Comparison of ENCODE assay signal across 8 cellular contexts in genomic region chr15:89358755-89359439, GRCh38. TPM values are rescaled to one million over a fixed set of nuclear protein-coding genes. Genes with fewer than 3 reads are reported as not detected.
DNase-seq lines count a peak whose midpoint lies in the region; ATAC-seq, FAIRE-seq and TF ChIP-seq lines count a peak whose summit lies in the region.

No MANE protein-coding gene starts in this region.

- H3K27ac ChIP-seq in brain microvascular endothelial cell (no peak overlapping the region), iPS-20b (ENCODE audit: low read length) (no peak overlapping the region), spleen (no peak overlapping the region)

- FAIRE-seq in GM18507 (lab: Jason Lieb, UNC): peak; percentile 90

- peak; percentile 49 for DNase-seq in A172 (ENCODE audit: low spot score)
- DNase-seq in GM18507 (ENCODE audit: extremely low spot score, insufficient read length, low read depth): peak; percentile 82
- peak; percentile 56 for DNase-seq in NCI-H2081 treated with DMSO at 0.1 percent for 48 hours (lab: John Stamatoyannopoulos, UW)
- DNase-seq in UCSD-AML1 (lab: John Stamatoyannopoulos, UW; ENCODE audit: unreplicated experiment): peak; percentile 84
- DNase-seq in brain microvascular endothelial cell: peak; percentile 29
- peak; percentile 97 for DNase-seq in spleen

- H3K9me3 ChIP-seq in iPS-20b (ENCODE audit: insufficient read depth, low read depth, low read length): no peaks in the 10 kb centered on the region
- H3K9me3 ChIP-seq in spleen: no peaks in the 10 kb centered on the region

- 3 to 7% (median 5%) methylated on average over 41 to 68 of the region's 68 CpGs for WGBS in spleen, 5 donors

- TF ChIP-seq CTCF in brain microvascular endothelial cell (IDR thresholded peaks at IDR 0.05; ENCODE audit: low read depth, low read length, missing control alignments) (peak; percentile 82), spleen (IDR thresholded peaks at IDR 0.05 in 8 of 11, conservative IDR thresholded peaks at IDR 0.05 in 3 of 11) (peak; percentile 72 to 100 (median 99))

- H3K4me3 ChIP-seq in brain microvascular endothelial cell (ENCODE audit: low read depth, low read length): peak overlapping the region; percentile 49
- H3K4me3 ChIP-seq in iPS-20b (ENCODE audit: low read length): peak overlapping the region; percentile 63; the same call in 1 of the 2 replicates
- peak overlapping the region; percentile 35 to 78 (median 50) for H3K4me3 ChIP-seq in spleen

- in situ Hi-C loops in brain microvascular endothelial cell (cut with HindIII; ENCODE audit: low pct_ligation_motif_present, low sequenced_read_pairs): no loop called here

- no peaks in the 10 kb centered on the region for H3K36me3 ChIP-seq in brain microvascular endothelial cell (replicated peaks)
- no peaks in the 10 kb centered on the region for H3K36me3 ChIP-seq in iPS-20b (ENCODE audit: insufficient read depth, low read depth, low read length)
- no peaks in the 10 kb centered on the region for H3K36me3 ChIP-seq in spleen

- H3K4me1 ChIP-seq in iPS-20b (ENCODE audit: insufficient read depth, low read length) (no peaks in the 10 kb centered on the region; the same call in 1 of the 2 replicates), spleen (peaks cover 13 to 52% (median 30%) of the 10 kb centered on the region in 6 donors)

- H3K9ac ChIP-seq in iPS-20b (ENCODE audit: low read depth, low read length): no peak overlapping the region

- H3K27me3 ChIP-seq in brain microvascular endothelial cell (replicated peaks) (peaks cover 72% of the 10 kb centered on the region), iPS-20b (ENCODE audit: insufficient read depth, low read length) (peaks cover 98% of the 10 kb centered on the region), spleen (replicated peaks in 1 of 7) (peaks cover 14 to 100% (median 88%) of the 10 kb centered on the region in 7 donors)

- ATAC-seq in HG02973 (IDR thresholded peaks at IDR 0.05; ENCODE audit: unreplicated experiment): peak; percentile 85

- TF ChIP-seq POLR2A in spleen (IDR thresholded peaks at IDR 0.05): no peak

- intact Hi-C loops in spleen (cut with DNase I; ENCODE audit: low total_unique reads): loop anchor here (2.0 to 10.0 kb wide), 3 partner anchors 72 to 196 kb away; no protein-coding TSS in a partner anchor

RNA-seq across cellular contexts. Expression of gene POLG, which starts 24.3 kb away (rescaled TPM):
- total RNA-seq in A172 (2014; rRNA removed; shearing (Covaris generic)): 40.2 and 46.5 TPM in 2 replicates
- 100 to 1,000 TPM in 1 of 7 donors, 10 to 100 TPM in 6; 63.3 to 105 (median 74.0) TPM for total RNA-seq in spleen
- polyA plus RNA-seq in spleen: 10 to 100 TPM; 38.3 to 57.7 (median 54.9) TPM

Comparison
In these comparisons a context has a peak if more than half of its experiments do, and no peak if none do; other contexts are left out.
1. DNase-seq: peak in every context shown above with its lines; median percentile 97 in spleen; 84 in UCSD-AML1; 82 in GM18507; 56 in NCI-H2081 treated with DMSO at 0.1 percent for 48 hours; 49 in A172; 29 in brain microvascular endothelial cell.